In the genomic region with DNA sequence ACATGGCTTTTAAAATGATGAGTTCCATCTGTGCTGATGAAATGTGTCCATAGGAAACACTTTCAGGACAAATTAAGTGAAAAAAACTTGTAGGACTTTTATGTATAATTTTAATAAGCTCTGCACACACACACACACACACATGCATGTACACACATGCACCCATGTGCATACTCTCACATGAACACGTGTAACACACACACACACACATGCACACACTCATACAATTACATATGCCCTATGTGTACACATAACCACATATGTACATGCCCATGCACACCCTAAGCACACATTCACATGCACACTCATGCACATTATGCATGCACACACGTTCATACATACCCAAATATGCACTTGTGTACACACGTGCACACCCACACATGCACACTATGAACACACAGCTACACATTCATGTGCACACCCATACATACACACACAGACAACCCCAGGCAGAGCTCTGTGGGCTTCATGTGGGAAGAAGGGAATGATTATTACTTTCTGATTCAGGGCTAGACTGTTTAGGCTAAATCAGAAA, we compare ENCODE assay signal across 19 cellular contexts.
DNase-seq lines count a peak whose midpoint lies in the region; TF ChIP-seq lines count a peak whose summit lies in the region.
"Had no signal": no experiment of that assay in that cellular context is flagged by ENCODE, and none has a peak within 500 bp of the region (broad histone marks: within the 10 kb centered on the region; RNA-seq: fewer than 3 reads in every experiment).

No MANE protein-coding gene starts in this region.

- no peak overlapping the region for H3K4me2 ChIP-seq in osteoblast (ENCODE audit: insufficient read depth, low read length)

- DNase-seq in coronary artery (ENCODE audit: low spot score), result peak; percentile 46
- peak; percentile 26 for DNase-seq in islet precursor cell
- peak; percentile 73 for DNase-seq in osteoblast (ENCODE audit: insufficient read length, low spot score, missing footprints)
- DNase-seq in putamen (ENCODE audit: low spot score), result no peak
- no peak for DNase-seq in WERI-Rb-1
- DNase-seq in GM10248 (ENCODE audit: extremely low spot score), result no peak
- DNase-seq in NCI-H128 (lab: John Stamatoyannopoulos, UW; ENCODE audit: unreplicated experiment), result no peak
- DNase-seq: CD4-positive, CD25-positive, alpha-beta regulatory T cell; DMS 273 treated with DMSO at 0.1 percent for 48 hours; DMS79; EL; GDM1; GM23248; H9; HFFc6 had no signal

- no peaks in the 10 kb centered on the region for H4K20me1 ChIP-seq in osteoblast (ENCODE audit: insufficient read depth, low read length)
- H4K20me1 ChIP-seq: BLaER1 had no signal

- H3K9me3 ChIP-seq in HEK293 (ENCODE audit: control insufficient read depth, insufficient read depth, low read depth, low read length), result no peaks in the 10 kb centered on the region
- H3K9me3 ChIP-seq in osteoblast (ENCODE audit: low read depth, low read length), result no peaks in the 10 kb centered on the region
- no peaks in the 10 kb centered on the region for H3K9me3 ChIP-seq in WERI-Rb-1 (ENCODE audit: severe bottlenecking)
- H3K9me3 ChIP-seq: BLaER1, Caco-2 had no signal

- no peaks in the 10 kb centered on the region for H3K79me2 ChIP-seq in osteoblast (ENCODE audit: insufficient read depth, low read length)

- H3K36me3 ChIP-seq in HEK293 (ENCODE audit: control insufficient read depth in 2 of 2, insufficient read depth in 1 of 2, low read length in 2 of 2) (no peaks in the 10 kb centered on the region), osteoblast (ENCODE audit: insufficient read depth, low read length) (no peaks in the 10 kb centered on the region), WERI-Rb-1 (no peaks in the 10 kb centered on the region)
- H3K36me3 ChIP-seq: BLaER1 had no signal

- H3K4me1 ChIP-seq in HEK293 (ENCODE audit: control insufficient read depth, insufficient read depth, low read length), result no peaks in the 10 kb centered on the region
- H3K4me1 ChIP-seq in osteoblast (ENCODE audit: insufficient read depth, low read length), result no peaks in the 10 kb centered on the region
- H3K4me1 ChIP-seq: Caco-2 had no signal

- H2AFZ ChIP-seq in osteoblast (ENCODE audit: low read length), result no peak overlapping the region
- H2AFZ ChIP-seq: GM23248 had no signal

- CTCF ChIA-PET in HEK293 (lab: Yijun Ruan, JAX), result interaction anchor here (0.8 to 0.9 kb wide), 2 partner anchors 9 to 618 kb away, joined by 3 to 4 read pairs; no protein-coding TSS in a partner anchor
- CTCF ChIA-PET in GM10248 (lab: Yijun Ruan, JAX), result interaction anchor here (0.8 kb wide), 1 partner anchor 21 kb away, joined by 3 read pairs; no protein-coding TSS in a partner anchor

- H3K4me3 ChIP-seq in HEK293 (ENCODE audit: low read depth, low read length) (no peak overlapping the region), coronary artery (no peak overlapping the region), osteoblast (ENCODE audit: insufficient read depth, low read length) (no peak overlapping the region), WERI-Rb-1 (ENCODE audit: low read depth, low read length) (no peak overlapping the region)
- H3K4me3 ChIP-seq: BLaER1, GM23248 had no signal

- POLR2A ChIA-PET in HEK293 (lab: Yijun Ruan, JAX) (no interaction called here), GM10248 (lab: Yijun Ruan, JAX) (no interaction called here)

- TF ChIP-seq CTCF in HEK293 (tag by site-specific recombination; IDR thresholded peaks at IDR 0.05) (no peak), coronary artery (IDR thresholded peaks at IDR 0.05) (no peak), osteoblast (IDR thresholded peaks at IDR 0.05; ENCODE audit: extremely low read depth, low read depth, low read length) (no peak), WERI-Rb-1 (IDR thresholded peaks at IDR 0.05; ENCODE audit: low read depth, low read length) (no peak), GM10248 (IDR thresholded peaks at IDR 0.05; ENCODE audit: control extremely low read depth, extremely low read depth, low read depth, missing control alignments) (no peak)

- H3K27me3 ChIP-seq in osteoblast (ENCODE audit: insufficient read depth, low read length) (peaks cover 6% of the 10 kb centered on the region), WERI-Rb-1 (ENCODE audit: insufficient read depth, low read depth, severe bottlenecking) (no peaks in the 10 kb centered on the region)
- H3K27me3 ChIP-seq: BLaER1 had no signal

- H3K27ac ChIP-seq in HEK293 (ENCODE audit: extremely low read depth, low read depth, low read length) (no peak overlapping the region), coronary artery (no peak overlapping the region), osteoblast (ENCODE audit: low read depth, low read length) (no peak overlapping the region), WERI-Rb-1 (no peak overlapping the region)
- H3K27ac ChIP-seq: BLaER1, C4-2B, GM23248 had no signal

TF ChIP-seq in HEK293, 187 proteins besides CTCF, POLR2A, EP300 and RAD21:
- no peak for TF ChIP-seq ZBTB10 (tag by site-specific recombination; IDR thresholded peaks at IDR 0.05)
- TF ChIP-seq, protein P1, sequence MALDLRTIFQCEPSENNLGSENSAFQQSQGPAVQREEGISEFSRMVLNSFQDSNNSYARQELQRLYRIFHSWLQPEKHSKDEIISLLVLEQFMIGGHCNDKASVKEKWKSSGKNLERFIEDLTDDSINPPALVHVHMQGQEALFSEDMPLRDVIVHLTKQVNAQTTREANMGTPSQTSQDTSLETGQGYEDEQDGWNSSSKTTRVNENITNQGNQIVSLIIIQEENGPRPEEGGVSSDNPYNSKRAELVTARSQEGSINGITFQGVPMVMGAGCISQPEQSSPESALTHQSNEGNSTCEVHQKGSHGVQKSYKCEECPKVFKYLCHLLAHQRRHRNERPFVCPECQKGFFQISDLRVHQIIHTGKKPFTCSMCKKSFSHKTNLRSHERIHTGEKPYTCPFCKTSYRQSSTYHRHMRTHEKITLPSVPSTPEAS (tag by site-specific recombination; IDR thresholded peaks at IDR 0.05), result peak; percentile 91

Comparison
In these comparisons a context has a peak if more than half of its experiments do, and no peak if none do; other contexts are left out.
1. DNase-seq: peak in coronary artery (single experiment), islet precursor cell (single experiment) and osteoblast (single experiment); none in putamen (single experiment), WERI-Rb-1 (single experiment), GM10248 (single experiment) and NCI-H128 (single experiment).